Comparison of ENCODE assay signal across 8 cellular contexts in the genomic region with DNA sequence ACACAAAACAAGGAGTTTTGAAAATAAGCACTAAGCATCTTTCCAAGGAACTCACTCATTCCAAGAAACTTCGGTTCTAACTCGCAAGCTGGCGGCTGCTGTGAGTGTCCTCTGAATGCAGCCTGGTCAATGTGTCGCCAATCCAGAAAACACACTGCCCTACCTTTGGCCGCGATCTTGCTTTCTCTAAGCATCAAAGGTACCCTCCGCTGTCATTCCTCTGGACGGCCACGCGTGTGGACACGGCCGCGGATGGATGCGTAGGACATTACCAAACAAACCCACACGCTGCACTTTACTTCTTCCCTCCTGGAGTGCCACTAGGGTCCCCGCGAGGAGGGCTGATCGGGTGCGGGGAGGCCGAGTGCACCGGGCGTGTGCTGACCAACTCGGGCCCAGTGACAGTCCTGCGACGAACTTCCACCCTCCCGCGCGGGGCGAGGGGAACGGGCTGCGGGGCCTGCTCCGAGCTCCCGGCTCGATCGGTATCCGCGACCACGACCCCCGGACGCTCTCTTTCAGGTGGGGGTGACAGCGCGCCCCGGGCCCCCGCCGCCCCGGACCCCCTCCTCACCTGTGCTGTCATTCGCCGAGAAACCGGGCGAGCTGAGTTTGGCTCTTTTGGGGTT. TPM values are rescaled to one million over a fixed set of nuclear protein-coding genes. Genes with fewer than 3 reads are reported as not detected.
DNase-seq lines count a peak whose midpoint lies in the region; ATAC-seq and TF ChIP-seq lines count a peak whose summit lies in the region.

No MANE protein-coding gene starts in this region.

- peak; percentile 20 for ATAC-seq in activated T-helper 17 cell treated with anti-CD3 and anti-CD28 coated beads, Interleukin-2, amount 50 U/mL, for 72 hours (replicated peaks)
- peak; percentile 20 to 53 (median 36) for ATAC-seq in heart right ventricle
- ATAC-seq in GM21717 (IDR thresholded peaks at IDR 0.05; ENCODE audit: unreplicated experiment): no peak

- H3K36me3 ChIP-seq in HUES64 (ENCODE audit: insufficient read depth, low read length) (peaks cover 3% of the 10 kb centered on the region; the same call in 1 of the 2 replicates), heart right ventricle (peaks cover 0 to 6% (median 0%) of the 10 kb centered on the region in 9 donors)

- peaks cover 23% of the 10 kb centered on the region for H3K4me1 ChIP-seq in HUES64 (ENCODE audit: insufficient read depth, low read length)
- H3K4me1 ChIP-seq in heart right ventricle: peaks cover 18 to 55% (median 48%) of the 10 kb centered on the region in 9 donors

- DNase-seq in NCI-H1092 treated with DMSO at 0.1 percent for 48 hours (lab: John Stamatoyannopoulos, UW) (peak; percentile 10), NCI-H1092 (lab: John Stamatoyannopoulos, UW) (no peak), heart right ventricle (peak; percentile 28 to 42), retina (peak; percentile 48), amniotic stem cell (lab: John Stamatoyannopoulos, UW) (no peak)

- peak overlapping the region; percentile 75 for H3K27ac Mint-ChIP-seq in activated T-helper 17 cell treated with anti-CD3 and anti-CD28 coated beads, Interleukin-2, amount 50 U/mL, for 72 hours

- no peak for TF ChIP-seq CTCF in heart right ventricle (IDR thresholded peaks at IDR 0.05)

- peak overlapping the region; percentile 62 for H3K9ac ChIP-seq in HUES64 (ENCODE audit: low read depth, low read length)

- H3K27me3 Mint-ChIP-seq in activated T-helper 17 cell treated with anti-CD3 and anti-CD28 coated beads, Interleukin-2, amount 50 U/mL, for 72 hours: no peaks in the 10 kb centered on the region

- H3K9me3 ChIP-seq in HUES64 (ENCODE audit: insufficient read depth, low read depth, low read length): no peaks in the 10 kb centered on the region
- H3K9me3 ChIP-seq in heart right ventricle: no peaks in the 10 kb centered on the region

- WGBS in HUES64: 2% methylated on average over 50 of the region's 50 CpGs
- 0 to 1% methylated on average over 39 to 50 of the region's 50 CpGs for WGBS in heart right ventricle, 2 donors

- H3K9me3 Mint-ChIP-seq in activated T-helper 17 cell treated with anti-CD3 and anti-CD28 coated beads, Interleukin-2, amount 50 U/mL, for 72 hours: no peaks in the 10 kb centered on the region

- H3K36me3 Mint-ChIP-seq in activated T-helper 17 cell treated with anti-CD3 and anti-CD28 coated beads, Interleukin-2, amount 50 U/mL, for 72 hours (ENCODE audit: low read depth): peaks cover 33% of the 10 kb centered on the region

- H3K4me3 Mint-ChIP-seq in activated T-helper 17 cell treated with anti-CD3 and anti-CD28 coated beads, Interleukin-2, amount 50 U/mL, for 72 hours: peak overlapping the region; percentile 89

- H3K4me1 Mint-ChIP-seq in activated T-helper 17 cell treated with anti-CD3 and anti-CD28 coated beads, Interleukin-2, amount 50 U/mL, for 72 hours: peaks cover 42% of the 10 kb centered on the region

- H3K27ac ChIP-seq in HUES64 (ENCODE audit: low read depth, low read length) (no peak overlapping the region), heart right ventricle (peak overlapping the region in 8 of 10 donors; percentile 54 to 89 (median 76))

- H3K27me3 ChIP-seq in HUES64 (ENCODE audit: insufficient read depth, low read length) (no peaks in the 10 kb centered on the region; the same call in 1 of the 2 replicates), heart right ventricle (no peaks in the 10 kb centered on the region)

- H3K4me3 ChIP-seq in HUES64 (ENCODE audit: low read length): peak overlapping the region; percentile 91
- peak overlapping the region; percentile 64 to 96 (median 88) for H3K4me3 ChIP-seq in heart right ventricle

- intact Hi-C loops in heart right ventricle (cut with DNase I): loop anchor here (2.0 to 10.0 kb wide), 10 partner anchors 82 to 189 kb away; no protein-coding TSS in a partner anchor

RNA-seq across cellular contexts. Expression of a gene that starts 1.1 kb away (rescaled TPM):
- polyA plus RNA-seq in HUES64 (2013, experiment 1 of 2): 29.1 TPM
- polyA plus RNA-seq in HUES64 (2013, experiment 2 of 2): 27.1 TPM
- 10 to 100 TPM; 55.7 to 58.2 TPM for total RNA-seq in activated T-helper 17 cell treated with anti-CD3 and anti-CD28 coated beads, Interleukin-2, amount 50 U/mL, for 72 hours
- 10 to 100 TPM; 29.5 to 51.5 (median 41.4) TPM for total RNA-seq in heart right ventricle
- polyA plus RNA-seq in heart right ventricle: 10 to 100 TPM in 1 of 2 donors, 1 to 10 TPM in 1; 6.3 to 21.8 TPM

Comparison
In these comparisons a context has a peak if more than half of its experiments do, and no peak if none do; other contexts are left out.
1. DNase-seq: peak in NCI-H1092 treated with DMSO at 0.1 percent for 48 hours (single experiment), heart right ventricle (2 of 2) and retina (single experiment); none in NCI-H1092 (single experiment) and amniotic stem cell (single experiment).